In genomic region chr3:194475978-194476377, GRCh38 we compare ENCODE assay signal across 25 cellular contexts. TPM values are rescaled to one million over a fixed set of nuclear protein-coding genes. Genes with fewer than 3 reads are reported as not detected.
DNase-seq lines count a peak whose midpoint lies in the region; ATAC-seq and TF ChIP-seq lines count a peak whose summit lies in the region.
"Had no signal": no experiment of that assay in that cellular context is flagged by ENCODE, and none has a peak within 500 bp of the region (broad histone marks: within the 10 kb centered on the region; RNA-seq: fewer than 3 reads in every experiment).

No MANE protein-coding gene starts in this region.

- no peak for TF ChIP-seq CTCF in heart left ventricle (IDR thresholded peaks at IDR 0.05)
- no peak for TF ChIP-seq CTCF in fibroblast of pulmonary artery (IDR thresholded peaks at IDR 0.05; ENCODE audit: low read length, missing control alignments)
- TF ChIP-seq CTCF in GM23338 (conservative IDR thresholded peaks at IDR 0.05; ENCODE audit: low read depth in 2 of 2), result no peak

- H3F3A ChIP-seq in GM23338 (replicated peaks; ENCODE audit: low read depth), result no peaks in the 10 kb centered on the region

- H3K9me2 ChIP-seq in GM23338 (ENCODE audit: insufficient read depth), result no peaks in the 10 kb centered on the region

- no peaks in the 10 kb centered on the region for H3K9me3 Mint-ChIP-seq in GM23338
- H3K9me3 Mint-ChIP-seq: activated B cell treated with CpG ODN at 0.5 μM for 24 hours; activated CD4-positive, alpha-beta memory T cell treated with anti-CD3 and anti-CD28 coated beads, Interleukin-2, amount 10 ng/mL, durations not matched to agents 7 days and 5 days; activated T-cell treated with anti-CD3 and anti-CD28 coated beads, Interleukin-2, amount 50 U/mL, for 4 hours; dendritic cell treated with granulocyte-macrophage colony-stimulating factor and Interleukin-4, amounts not matched to agents 40 ng/mL and 50 ng/mL, for 4 days had no signal

- no peak overlapping the region for H3K27ac Mint-ChIP-seq in GM23338
- H3K27ac Mint-ChIP-seq: activated B cell treated with CpG ODN at 0.5 μM for 24 hours; activated CD4-positive, alpha-beta memory T cell treated with anti-CD3 and anti-CD28 coated beads, Interleukin-2, amount 10 ng/mL, durations not matched to agents 7 days and 5 days; dendritic cell treated with granulocyte-macrophage colony-stimulating factor and Interleukin-4, amounts not matched to agents 40 ng/mL and 50 ng/mL, for 4 days had no signal

- no peaks in the 10 kb centered on the region for H3K9me3 ChIP-seq in heart left ventricle
- H3K9me3 ChIP-seq: left lung, prostate gland, suprapubic skin had no signal

- H4K20me1 ChIP-seq in GM23338 (replicated peaks; ENCODE audit: insufficient read depth), result peaks cover 47% of the 10 kb centered on the region

- H2AFZ ChIP-seq in GM23338, result no peak overlapping the region

- H3K36me3 ChIP-seq in heart left ventricle, result peaks cover 0 to 8% (median 0%) of the 10 kb centered on the region in 9 donors
- no peaks in the 10 kb centered on the region for H3K36me3 ChIP-seq in GM23338 (ENCODE audit: insufficient read depth)
- H3K36me3 ChIP-seq: prostate gland, suprapubic skin had no signal

- ATAC-seq in heart left ventricle (no peak), GM23338 (no peak), HG02840 (IDR thresholded peaks at IDR 0.05; ENCODE audit: low FRiP score, unreplicated experiment) (no peak)
- ATAC-seq: activated T-cell treated with anti-CD3 and anti-CD28 coated beads, Interleukin-2, amount 50 U/mL, for 4 hours; GM12878; HCT116; left lung had no signal

- no peak overlapping the region for H3K4me2 ChIP-seq in GM23338

- peaks cover 0 to 77% (median 57%) of the 10 kb centered on the region in 12 donors for H3K4me1 ChIP-seq in heart left ventricle
- peaks cover 13% of the 10 kb centered on the region for H3K4me1 ChIP-seq in GM23338 (ENCODE audit: insufficient read depth)

- TF ChIP-seq POLR2A in heart left ventricle (IDR thresholded peaks at IDR 0.05), result no peak

- 63 to 72% (median 68%) methylated on average over 4 of the region's 4 CpGs for WGBS in heart left ventricle, 4 donors

- H3K27ac ChIP-seq in heart left ventricle (peak overlapping the region in 8 of 12 donors; percentile 39 to 86 (median 58)), GM23338 (ENCODE audit: low read depth) (no peak overlapping the region)
- H3K27ac ChIP-seq: left lung, prostate gland, suprapubic skin had no signal

- H3K4me3 ChIP-seq in heart left ventricle (no peak overlapping the region), fibroblast of pulmonary artery (replicated peaks; ENCODE audit: low read depth, low read length) (peak overlapping the region; percentile 25), GM23338 (no peak overlapping the region)
- H3K4me3 ChIP-seq: GM12878, left lung, prostate gland, suprapubic skin had no signal

- H3K79me2 ChIP-seq in GM23338 (replicated peaks; ENCODE audit: insufficient read depth), result peaks cover 100% of the 10 kb centered on the region

- H3K27me3 Mint-ChIP-seq in GM23338 (ENCODE audit: insufficient read depth, low read depth, poor library complexity), result peaks cover 2% of the 10 kb centered on the region
- H3K27me3 Mint-ChIP-seq: activated B cell treated with CpG ODN at 0.5 μM for 24 hours; activated CD4-positive, alpha-beta memory T cell treated with anti-CD3 and anti-CD28 coated beads, Interleukin-2, amount 10 ng/mL, durations not matched to agents 7 days and 5 days; dendritic cell treated with granulocyte-macrophage colony-stimulating factor and Interleukin-4, amounts not matched to agents 40 ng/mL and 50 ng/mL, for 4 days had no signal

- intact Hi-C loops in heart left ventricle (cut with DNase I) (loop anchor here in 1 of 10 donors (2.0 kb wide), 1 partner anchor 103 kb away; no protein-coding TSS in a partner anchor), cardiac septum (cut with DNase I) (no loop called here)

- H3K4me3 Mint-ChIP-seq in GM23338, result no peak overlapping the region
- H3K4me3 Mint-ChIP-seq: activated B cell treated with CpG ODN at 0.5 μM for 24 hours; activated CD4-positive, alpha-beta memory T cell treated with anti-CD3 and anti-CD28 coated beads, Interleukin-2, amount 10 ng/mL, durations not matched to agents 7 days and 5 days; activated T-cell treated with anti-CD3 and anti-CD28 coated beads, Interleukin-2, amount 50 U/mL, for 4 hours; dendritic cell treated with granulocyte-macrophage colony-stimulating factor and Interleukin-4, amounts not matched to agents 40 ng/mL and 50 ng/mL, for 4 days had no signal

- H3K36me3 Mint-ChIP-seq in GM23338 (ENCODE audit: low read depth), result no peaks in the 10 kb centered on the region

- H3K27me3 ChIP-seq in heart left ventricle, result no peaks in the 10 kb centered on the region
- no peaks in the 10 kb centered on the region for H3K27me3 ChIP-seq in GM23338 (ENCODE audit: insufficient read depth)
- H3K27me3 ChIP-seq: left lung, suprapubic skin had no signal

- no peak for DNase-seq in heart left ventricle
- no peak for DNase-seq in cardiac septum (ENCODE audit: low spot score)
- peak; percentile 65 for DNase-seq in NCI-H2196 (lab: John Stamatoyannopoulos, UW; ENCODE audit: unreplicated experiment)
- no peak for DNase-seq in fibroblast of pulmonary artery (ENCODE audit: low read depth)
- DNase-seq in GM23338 (ENCODE audit: low spot score), result no peak
- DNase-seq in NCI-H1417 treated with DMSO at 0.1 percent for 48 hours (lab: John Stamatoyannopoulos, UW), result no peak
- DNase-seq: activated B cell treated with CpG ODN at 0.5 μM for 24 hours; activated CD4-positive, alpha-beta memory T cell treated with anti-CD3 and anti-CD28 coated beads, Interleukin-2, amount 10 ng/mL, durations not matched to agents 7 days and 5 days; activated naive CD4-positive, alpha-beta T cell treated with Interleukin-2 at 50 U/mL for 16 hours; activated T-cell treated with anti-CD3 and anti-CD28 coated beads, Interleukin-2, amount 50 U/mL, for 4 hours; DMS153; head of caudate nucleus; KBM-7; left lung; NCI-H1048; NCI-H2029; NCI-H526; stimulated activated CD4-positive, alpha-beta T cell treated with anti-CD3 and anti-CD28 coated beads, Interleukin-1b, Interleukin-23, amount 100 ng/mL, for 48 hours; T-helper 9 cell had no signal

- H3K4me1 Mint-ChIP-seq in GM23338, result peaks cover 32% of the 10 kb centered on the region

TF ChIP-seq in GM23338, 12 proteins besides CTCF, POLR2A, EP300 and RAD21 (continues in another document):
- TF ChIP-seq STAT1 (IDR thresholded peaks at IDR 0.05; ENCODE audit: unreplicated experiment), result no peak

RNA-seq across cellular contexts. Expression of gene ATP13A3, which starts 10.8 kb away (rescaled TPM):
- 100 to 1,000 TPM in 5 of 9 donors, 10 to 100 TPM in 4; 37.8 to 237 (median 105) TPM for total RNA-seq in heart left ventricle
- polyA plus RNA-seq in heart left ventricle, result 100 to 1,000 TPM in 1 of 2 donors, 10 to 100 TPM in 1; 26.6 to 117 TPM
- 217 TPM for total RNA-seq in cardiac septum
- 164 and 202 TPM in 2 replicates for total RNA-seq in GM23338 (2014; rRNA removed; shearing (Covaris generic))
- 17.2 and 20.0 TPM in 2 replicates for polyA plus RNA-seq in GM23338 (2016; fragmentation: Nextera tagmentation; extraction: Ambion mirVana)
